In genomic region chr3:56762718-56763117, GRCh38 we compare ENCODE assay signal across 19 cellular contexts. TPM values are rescaled to one million over a fixed set of nuclear protein-coding genes. Genes with fewer than 3 reads are reported as not detected.
DNase-seq lines count a peak whose midpoint lies in the region; ATAC-seq and TF ChIP-seq lines count a peak whose summit lies in the region.
"Had no signal": no experiment of that assay in that cellular context is flagged by ENCODE, and none has a peak within 500 bp of the region (broad histone marks: within the 10 kb centered on the region; RNA-seq: fewer than 3 reads in every experiment).

No MANE protein-coding gene starts in this region.

- peak overlapping the region in 5 of 7 donors; percentile 31 to 92 (median 78) for H3K27ac Mint-ChIP-seq in CD4-positive, alpha-beta memory T cell
- peak overlapping the region; percentile 88 for H3K27ac Mint-ChIP-seq in activated naive CD8-positive, alpha-beta T cell
- peak overlapping the region; percentile 66 to 90 for H3K27ac Mint-ChIP-seq in natural killer cell treated with Interleukin-12 subunit alpha and Interleukin-12 subunit beta and Interleukin-15 and Interleukin-18, amount 100 ng/mL, for 72 hours

- intact Hi-C loops in CD4-positive, alpha-beta memory T cell (cut with micrococcal nuclease), result no loop called here

- CTCF ChIA-PET in CD4-positive, alpha-beta memory T cell (lab: Charles Lee; ENCODE audit: partially characterized antibody), result interaction anchor here (2.6 kb wide), 1 partner anchor 37 kb away, joined by 18 read pairs; no protein-coding TSS in a partner anchor

- no peaks in the 10 kb centered on the region for H3K27me3 ChIP-seq in CD4-positive, alpha-beta memory T cell (ENCODE audit: insufficient read depth, low read length)
- H3K27me3 ChIP-seq: BE2C, breast epithelium, heart right ventricle had no signal

- ATAC-seq in natural killer cell treated with Interleukin-12 subunit alpha and Interleukin-12 subunit beta and Interleukin-15 and Interleukin-18, amount 100 ng/mL, for 72 hours, result peak; percentile 68 to 71
- ATAC-seq in GM18505 (IDR thresholded peaks at IDR 0.05; ENCODE audit: unreplicated experiment) (no peak), HG03045 (IDR thresholded peaks at IDR 0.05; ENCODE audit: unreplicated experiment) (no peak)
- ATAC-seq: HepG2, Right ventricle myocardium inferior had no signal

- H3K9me3 ChIP-seq in CD4-positive, alpha-beta memory T cell (ENCODE audit: control insufficient read depth in 1 of 2, low read length in 2 of 2), result no peaks in the 10 kb centered on the region
- H3K9me3 ChIP-seq: BE2C, breast epithelium, heart right ventricle, left ventricle myocardium inferior had no signal

- H3K4me3 ChIP-seq in CD4-positive, alpha-beta memory T cell (ENCODE audit: low read length in 2 of 2), result no peak overlapping the region
- H3K4me3 ChIP-seq: breast epithelium, heart right ventricle, left ventricle myocardium inferior had no signal

- no peak for TF ChIP-seq POLR2A in GM18505 (IDR thresholded peaks at IDR 0.05; ENCODE audit: borderline replicate concordance, extremely low read depth, insufficient read depth, insufficient read length)

- H3K36me3 ChIP-seq in CD4-positive, alpha-beta memory T cell (ENCODE audit: insufficient read depth, low read length), result peaks cover 5% of the 10 kb centered on the region
- H3K36me3 ChIP-seq: BE2C, breast epithelium, left ventricle myocardium inferior had no signal

- POLR2A ChIA-PET in CD4-positive, alpha-beta memory T cell (lab: Charles Lee; ENCODE audit: partially characterized antibody), result interaction anchor here (11.8 kb wide), 1 partner anchor 36 kb away, joined by 172 read pairs; the partner anchor contains the start of gene ARHGEF3

- peaks cover 82% of the 10 kb centered on the region for H3K4me1 ChIP-seq in CD4-positive, alpha-beta memory T cell (ENCODE audit: insufficient read depth, low read length)
- H3K4me1 ChIP-seq: breast epithelium had no signal

- peaks cover 58 to 82% (median 71%) of the 10 kb centered on the region in 4 donors for H3K4me1 Mint-ChIP-seq in CD4-positive, alpha-beta memory T cell
- H3K4me1 Mint-ChIP-seq in activated naive CD8-positive, alpha-beta T cell (ENCODE audit: low read depth), result peaks cover 82% of the 10 kb centered on the region
- H3K4me1 Mint-ChIP-seq in natural killer cell treated with Interleukin-12 subunit alpha and Interleukin-12 subunit beta and Interleukin-15 and Interleukin-18, amount 100 ng/mL, for 72 hours (ENCODE audit: low read depth in 2 of 2), result peaks cover 73 to 83% of the 10 kb centered on the region in 2 donors

- peak; percentile 5 for DNase-seq in NCI-H82 (lab: John Stamatoyannopoulos, UW)
- DNase-seq in NCI-H82 treated with DMSO at 0.1 percent for 48 hours (lab: John Stamatoyannopoulos, UW; ENCODE audit: unreplicated experiment), result no peak
- no peak for DNase-seq in CD4-positive, alpha-beta memory T cell
- DNase-seq in natural killer cell treated with Interleukin-12 subunit alpha and Interleukin-12 subunit beta and Interleukin-15 and Interleukin-18, amount 100 ng/mL, for 72 hours (ENCODE audit: low spot score), result no peak
- no peak for DNase-seq in NCI-H1694 treated with DMSO at 0.1 percent for 48 hours (lab: John Stamatoyannopoulos, UW)
- DNase-seq: activated CD4-positive, alpha-beta T cell treated with anti-CD3 and anti-CD28 coated beads, Interleukin-2, amount 50 U/mL, for 48 hours; BE2C; heart right ventricle; left ventricle myocardium inferior; NCI-H1417; NCI-H748 treated with DMSO at 0.1 percent for 48 hours; stimulated activated CD4-positive, alpha-beta T cell treated with anti-CD3 and anti-CD28 coated beads, Interleukin-4, amount 100 ng/mL, for 24 hours had no signal

- peak overlapping the region in 1 of 8 donors; percentile 9 for H3K4me3 Mint-ChIP-seq in CD4-positive, alpha-beta memory T cell
- H3K4me3 Mint-ChIP-seq in activated naive CD8-positive, alpha-beta T cell, result peak overlapping the region; percentile 1
- H3K4me3 Mint-ChIP-seq in natural killer cell treated with Interleukin-12 subunit alpha and Interleukin-12 subunit beta and Interleukin-15 and Interleukin-18, amount 100 ng/mL, for 72 hours, result peak overlapping the region; percentile 38

- H3K27ac ChIP-seq in CD4-positive, alpha-beta memory T cell (ENCODE audit: low read depth, low read length), result no peak overlapping the region
- H3K27ac ChIP-seq: left ventricle myocardium inferior, VCaP had no signal

- peaks cover 49 to 59% of the 10 kb centered on the region in 2 donors for H3K36me3 Mint-ChIP-seq in CD4-positive, alpha-beta memory T cell
- peaks cover 25% of the 10 kb centered on the region for H3K36me3 Mint-ChIP-seq in activated naive CD8-positive, alpha-beta T cell
- H3K36me3 Mint-ChIP-seq in natural killer cell treated with Interleukin-12 subunit alpha and Interleukin-12 subunit beta and Interleukin-15 and Interleukin-18, amount 100 ng/mL, for 72 hours, result peaks cover 4% of the 10 kb centered on the region

- H3K27me3 Mint-ChIP-seq in CD4-positive, alpha-beta memory T cell, result no peaks in the 10 kb centered on the region
- no peaks in the 10 kb centered on the region for H3K27me3 Mint-ChIP-seq in activated naive CD8-positive, alpha-beta T cell
- no peaks in the 10 kb centered on the region for H3K27me3 Mint-ChIP-seq in natural killer cell treated with Interleukin-12 subunit alpha and Interleukin-12 subunit beta and Interleukin-15 and Interleukin-18, amount 100 ng/mL, for 72 hours

- H3K9me3 Mint-ChIP-seq in CD4-positive, alpha-beta memory T cell, result no peaks in the 10 kb centered on the region
- H3K9me3 Mint-ChIP-seq in activated naive CD8-positive, alpha-beta T cell (ENCODE audit: low read depth), result no peaks in the 10 kb centered on the region
- no peaks in the 10 kb centered on the region for H3K9me3 Mint-ChIP-seq in natural killer cell treated with Interleukin-12 subunit alpha and Interleukin-12 subunit beta and Interleukin-15 and Interleukin-18, amount 100 ng/mL, for 72 hours

RNA-seq across cellular contexts. Expression of gene ARHGEF3, which starts 39.0 kb away (rescaled TPM):
- 100 to 1,000 TPM; 120 TPM for total RNA-seq in CD4-positive, alpha-beta memory T cell
- 100 to 1,000 TPM; 131 to 160 TPM for polyA plus RNA-seq in CD4-positive, alpha-beta memory T cell
- 100 to 1,000 TPM in 1 of 2 donors, 10 to 100 TPM in 1; 42.9 to 102 TPM for total RNA-seq in natural killer cell treated with Interleukin-12 subunit alpha and Interleukin-12 subunit beta and Interleukin-15 and Interleukin-18, amount 100 ng/mL, for 72 hours

Comparison
In these comparisons a context has a peak if more than half of its experiments do, and no peak if none do; other contexts are left out.
1. ATAC-seq: peak in natural killer cell treated with Interleukin-12 subunit alpha and Interleukin-12 subunit beta and Interleukin-15 and Interleukin-18, amount 100 ng/mL, for 72 hours (2 of 2); none in GM18505 (single experiment) and HG03045 (single experiment).
2. Peak in every context shown above with its lines, with median percentiles within 50 percentile points of each other: H3K27ac Mint-ChIP-seq.